ENCODE assay signal across 2 cellular contexts in the genomic region with DNA sequence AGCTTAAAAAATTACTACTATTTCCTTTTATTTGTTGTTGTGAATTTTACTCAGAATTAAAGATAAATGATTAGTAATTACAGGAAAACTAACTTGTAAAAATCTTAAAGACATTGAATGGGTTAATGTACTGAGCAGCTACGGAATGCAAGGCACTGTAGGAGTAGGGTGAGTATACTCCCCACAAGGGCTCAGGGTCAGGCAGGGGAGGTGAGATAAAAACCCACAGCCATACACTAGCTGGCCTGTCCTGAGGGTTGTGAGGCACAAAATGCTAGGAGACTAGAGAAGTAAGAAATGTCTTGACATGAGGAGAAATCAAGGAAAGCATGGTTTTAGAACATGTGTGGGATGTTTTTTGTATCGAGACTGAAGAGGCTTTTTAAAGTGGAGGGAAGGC.
TF ChIP-seq lines count a peak whose summit lies in the region.

No MANE protein-coding gene starts in this region.

TF ChIP-seq in HEK293, 187 proteins besides CTCF, POLR2A, EP300 and RAD21:
- no peak for TF ChIP-seq ZNF19 (tag by site-specific recombination; IDR thresholded peaks at IDR 0.05; ENCODE audit: low read depth)
- TF ChIP-seq, protein P1, sequence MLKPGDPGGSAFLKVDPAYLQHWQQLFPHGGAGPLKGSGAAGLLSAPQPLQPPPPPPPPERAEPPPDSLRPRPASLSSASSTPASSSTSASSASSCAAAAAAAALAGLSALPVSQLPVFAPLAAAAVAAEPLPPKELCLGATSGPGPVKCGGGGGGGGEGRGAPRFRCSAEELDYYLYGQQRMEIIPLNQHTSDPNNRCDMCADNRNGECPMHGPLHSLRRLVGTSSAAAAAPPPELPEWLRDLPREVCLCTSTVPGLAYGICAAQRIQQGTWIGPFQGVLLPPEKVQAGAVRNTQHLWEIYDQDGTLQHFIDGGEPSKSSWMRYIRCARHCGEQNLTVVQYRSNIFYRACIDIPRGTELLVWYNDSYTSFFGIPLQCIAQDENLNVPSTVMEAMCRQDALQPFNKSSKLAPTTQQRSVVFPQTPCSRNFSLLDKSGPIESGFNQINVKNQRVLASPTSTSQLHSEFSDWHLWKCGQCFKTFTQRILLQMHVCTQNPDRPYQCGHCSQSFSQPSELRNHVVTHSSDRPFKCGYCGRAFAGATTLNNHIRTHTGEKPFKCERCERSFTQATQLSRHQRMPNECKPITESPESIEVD (tag by site-specific recombination; IDR thresholded peaks at IDR 0.05) = 0 out of 2 replicates have a peak, but pooled peaks have one; percentile 7
TF ChIP-seq in HEK293: peak in this region for 1.

TF ChIP-seq in GM23338, 12 proteins besides CTCF, POLR2A, EP300 and RAD21:
- TF ChIP-seq JUNB (IDR thresholded peaks at IDR 0.05; ENCODE audit: unreplicated experiment) (no peak), ZNF331 (CRISPR knock-in tag; IDR thresholded peaks at IDR 0.05; ENCODE audit: low read depth) (no peak), STAT1 (IDR thresholded peaks at IDR 0.05; ENCODE audit: unreplicated experiment) (no peak), POLR2AphosphoS5 (IDR thresholded peaks at IDR 0.05; ENCODE audit: low read depth) (no peak), CREB1 (CRISPR knock-in tag; IDR thresholded peaks at IDR 0.05; ENCODE audit: low read depth) (no peak), EZH2phosphoT487 (IDR thresholded peaks at IDR 0.05; ENCODE audit: unreplicated experiment) (no peak), EZH2 (IDR thresholded peaks at IDR 0.05; ENCODE audit: low read depth, unreplicated experiment) (no peak), NANOG (IDR thresholded peaks at IDR 0.05; ENCODE audit: borderline replicate concordance) (no peak), ZNF114 (CRISPR knock-in tag; IDR thresholded peaks at IDR 0.05) (no peak)
- TF ChIP-seq, protein P2, sequence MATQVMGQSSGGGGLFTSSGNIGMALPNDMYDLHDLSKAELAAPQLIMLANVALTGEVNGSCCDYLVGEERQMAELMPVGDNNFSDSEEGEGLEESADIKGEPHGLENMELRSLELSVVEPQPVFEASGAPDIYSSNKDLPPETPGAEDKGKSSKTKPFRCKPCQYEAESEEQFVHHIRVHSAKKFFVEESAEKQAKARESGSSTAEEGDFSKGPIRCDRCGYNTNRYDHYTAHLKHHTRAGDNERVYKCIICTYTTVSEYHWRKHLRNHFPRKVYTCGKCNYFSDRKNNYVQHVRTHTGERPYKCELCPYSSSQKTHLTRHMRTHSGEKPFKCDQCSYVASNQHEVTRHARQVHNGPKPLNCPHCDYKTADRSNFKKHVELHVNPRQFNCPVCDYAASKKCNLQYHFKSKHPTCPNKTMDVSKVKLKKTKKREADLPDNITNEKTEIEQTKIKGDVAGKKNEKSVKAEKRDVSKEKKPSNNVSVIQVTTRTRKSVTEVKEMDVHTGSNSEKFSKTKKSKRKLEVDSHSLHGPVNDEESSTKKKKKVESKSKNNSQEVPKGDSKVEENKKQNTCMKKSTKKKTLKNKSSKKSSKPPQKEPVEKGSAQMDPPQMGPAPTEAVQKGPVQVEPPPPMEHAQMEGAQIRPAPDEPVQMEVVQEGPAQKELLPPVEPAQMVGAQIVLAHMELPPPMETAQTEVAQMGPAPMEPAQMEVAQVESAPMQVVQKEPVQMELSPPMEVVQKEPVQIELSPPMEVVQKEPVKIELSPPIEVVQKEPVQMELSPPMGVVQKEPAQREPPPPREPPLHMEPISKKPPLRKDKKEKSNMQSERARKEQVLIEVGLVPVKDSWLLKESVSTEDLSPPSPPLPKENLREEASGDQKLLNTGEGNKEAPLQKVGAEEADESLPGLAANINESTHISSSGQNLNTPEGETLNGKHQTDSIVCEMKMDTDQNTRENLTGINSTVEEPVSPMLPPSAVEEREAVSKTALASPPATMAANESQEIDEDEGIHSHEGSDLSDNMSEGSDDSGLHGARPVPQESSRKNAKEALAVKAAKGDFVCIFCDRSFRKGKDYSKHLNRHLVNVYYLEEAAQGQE (IDR thresholded peaks at IDR 0.05; ENCODE audit: unreplicated experiment) = no peak
- TF ChIP-seq, protein P3, sequence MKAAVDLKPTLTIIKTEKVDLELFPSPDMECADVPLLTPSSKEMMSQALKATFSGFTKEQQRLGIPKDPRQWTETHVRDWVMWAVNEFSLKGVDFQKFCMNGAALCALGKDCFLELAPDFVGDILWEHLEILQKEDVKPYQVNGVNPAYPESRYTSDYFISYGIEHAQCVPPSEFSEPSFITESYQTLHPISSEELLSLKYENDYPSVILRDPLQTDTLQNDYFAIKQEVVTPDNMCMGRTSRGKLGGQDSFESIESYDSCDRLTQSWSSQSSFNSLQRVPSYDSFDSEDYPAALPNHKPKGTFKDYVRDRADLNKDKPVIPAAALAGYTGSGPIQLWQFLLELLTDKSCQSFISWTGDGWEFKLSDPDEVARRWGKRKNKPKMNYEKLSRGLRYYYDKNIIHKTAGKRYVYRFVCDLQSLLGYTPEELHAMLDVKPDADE (IDR thresholded peaks at IDR 0.05) = no peak
- TF ChIP-seq, protein P4, sequence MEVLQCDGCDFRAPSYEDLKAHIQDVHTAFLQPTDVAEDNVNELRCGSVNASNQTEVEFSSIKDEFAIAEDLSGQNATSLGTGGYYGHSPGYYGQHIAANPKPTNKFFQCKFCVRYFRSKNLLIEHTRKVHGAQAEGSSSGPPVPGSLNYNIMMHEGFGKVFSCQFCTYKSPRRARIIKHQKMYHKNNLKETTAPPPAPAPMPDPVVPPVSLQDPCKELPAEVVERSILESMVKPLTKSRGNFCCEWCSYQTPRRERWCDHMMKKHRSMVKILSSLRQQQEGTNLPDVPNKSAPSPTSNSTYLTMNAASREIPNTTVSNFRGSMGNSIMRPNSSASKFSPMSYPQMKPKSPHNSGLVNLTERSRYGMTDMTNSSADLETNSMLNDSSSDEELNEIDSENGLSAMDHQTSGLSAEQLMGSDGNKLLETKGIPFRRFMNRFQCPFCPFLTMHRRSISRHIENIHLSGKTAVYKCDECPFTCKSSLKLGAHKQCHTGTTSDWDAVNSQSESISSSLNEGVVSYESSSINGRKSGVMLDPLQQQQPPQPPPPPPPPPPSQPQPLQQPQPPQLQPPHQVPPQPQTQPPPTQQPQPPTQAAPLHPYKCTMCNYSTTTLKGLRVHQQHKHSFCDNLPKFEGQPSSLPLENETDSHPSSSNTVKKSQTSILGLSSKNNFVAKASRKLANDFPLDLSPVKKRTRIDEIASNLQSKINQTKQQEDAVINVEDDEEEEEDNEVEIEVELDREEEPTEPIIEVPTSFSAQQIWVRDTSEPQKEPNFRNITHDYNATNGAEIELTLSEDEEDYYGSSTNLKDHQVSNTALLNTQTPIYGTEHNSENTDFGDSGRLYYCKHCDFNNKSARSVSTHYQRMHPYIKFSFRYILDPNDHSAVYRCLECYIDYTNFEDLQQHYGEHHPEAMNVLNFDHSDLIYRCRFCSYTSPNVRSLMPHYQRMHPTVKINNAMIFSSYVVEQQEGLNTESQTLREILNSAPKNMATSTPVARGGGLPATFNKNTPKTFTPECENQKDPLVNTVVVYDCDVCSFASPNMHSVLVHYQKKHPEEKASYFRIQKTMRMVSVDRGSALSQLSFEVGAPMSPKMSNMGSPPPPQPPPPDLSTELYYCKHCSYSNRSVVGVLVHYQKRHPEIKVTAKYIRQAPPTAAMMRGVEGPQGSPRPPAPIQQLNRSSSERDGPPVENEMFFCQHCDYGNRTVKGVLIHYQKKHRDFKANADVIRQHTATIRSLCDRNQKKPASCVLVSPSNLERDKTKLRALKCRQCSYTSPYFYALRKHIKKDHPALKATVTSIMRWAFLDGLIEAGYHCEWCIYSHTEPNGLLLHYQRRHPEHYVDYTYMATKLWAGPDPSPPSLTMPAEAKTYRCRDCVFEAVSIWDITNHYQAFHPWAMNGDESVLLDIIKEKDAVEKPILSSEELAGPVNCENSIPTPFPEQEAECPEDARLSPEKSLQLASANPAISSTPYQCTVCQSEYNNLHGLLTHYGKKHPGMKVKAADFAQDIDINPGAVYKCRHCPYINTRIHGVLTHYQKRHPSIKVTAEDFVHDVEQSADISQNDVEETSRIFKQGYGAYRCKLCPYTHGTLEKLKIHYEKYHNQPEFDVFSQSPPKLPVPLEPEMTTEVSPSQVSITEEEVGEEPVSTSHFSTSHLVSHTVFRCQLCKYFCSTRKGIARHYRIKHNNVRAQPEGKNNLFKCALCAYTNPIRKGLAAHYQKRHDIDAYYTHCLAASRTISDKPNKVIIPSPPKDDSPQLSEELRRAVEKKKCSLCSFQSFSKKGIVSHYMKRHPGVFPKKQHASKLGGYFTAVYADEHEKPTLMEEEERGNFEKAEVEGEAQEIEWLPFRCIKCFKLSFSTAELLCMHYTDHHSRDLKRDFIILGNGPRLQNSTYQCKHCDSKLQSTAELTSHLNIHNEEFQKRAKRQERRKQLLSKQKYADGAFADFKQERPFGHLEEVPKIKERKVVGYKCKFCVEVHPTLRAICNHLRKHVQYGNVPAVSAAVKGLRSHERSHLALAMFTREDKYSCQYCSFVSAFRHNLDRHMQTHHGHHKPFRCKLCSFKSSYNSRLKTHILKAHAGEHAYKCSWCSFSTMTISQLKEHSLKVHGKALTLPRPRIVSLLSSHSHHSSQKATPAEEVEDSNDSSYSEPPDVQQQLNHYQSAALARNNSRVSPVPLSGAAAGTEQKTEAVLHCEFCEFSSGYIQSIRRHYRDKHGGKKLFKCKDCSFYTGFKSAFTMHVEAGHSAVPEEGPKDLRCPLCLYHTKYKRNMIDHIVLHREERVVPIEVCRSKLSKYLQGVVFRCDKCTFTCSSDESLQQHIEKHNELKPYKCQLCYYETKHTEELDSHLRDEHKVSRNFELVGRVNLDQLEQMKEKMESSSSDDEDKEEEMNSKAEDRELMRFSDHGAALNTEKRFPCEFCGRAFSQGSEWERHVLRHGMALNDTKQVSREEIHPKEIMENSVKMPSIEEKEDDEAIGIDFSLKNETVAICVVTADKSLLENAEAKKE (CRISPR knock-in tag; IDR thresholded peaks at IDR 0.05) = no peak
TF ChIP-seq in GM23338: peak in this region for 0.
